Comparison of ENCODE assay signal across 8 cellular contexts in genomic region chr11:63939351-63939920, GRCh38. TPM values are rescaled to one million over a fixed set of nuclear protein-coding genes. Genes with fewer than 3 reads are reported as not detected.
DNase-seq lines count a peak whose midpoint lies in the region; ATAC-seq and TF ChIP-seq lines count a peak whose summit lies in the region.

No MANE protein-coding gene starts in this region.

- intact Hi-C loops in colonic mucosa (cut with DNase I) = no loop called here

- H3K36me3 Mint-ChIP-seq in activated T-cell treated with anti-CD3 and anti-CD28 coated beads, Interleukin-2, amount 50 U/mL, for 4 hours (ENCODE audit: insufficient read depth) = peaks cover 3% of the 10 kb centered on the region

- no peaks in the 10 kb centered on the region for H3K36me3 ChIP-seq in colonic mucosa
- H3K36me3 ChIP-seq in mucosa of stomach (ENCODE audit: control insufficient read depth, insufficient read depth, low read length) = no peaks in the 10 kb centered on the region

- no peaks in the 10 kb centered on the region for H3K27me3 Mint-ChIP-seq in activated T-cell treated with anti-CD3 and anti-CD28 coated beads, Interleukin-2, amount 50 U/mL, for 4 hours (ENCODE audit: low read depth)

- no peaks in the 10 kb centered on the region for H3K9me3 Mint-ChIP-seq in activated T-cell treated with anti-CD3 and anti-CD28 coated beads, Interleukin-2, amount 50 U/mL, for 4 hours

- peaks cover 22% of the 10 kb centered on the region for H3K4me1 Mint-ChIP-seq in activated T-cell treated with anti-CD3 and anti-CD28 coated beads, Interleukin-2, amount 50 U/mL, for 4 hours (ENCODE audit: low read depth)

- H3K4me3 ChIP-seq in colonic mucosa = peak overlapping the region; percentile 58
- H3K4me3 ChIP-seq in mucosa of stomach (ENCODE audit: low read length) = peak overlapping the region; percentile 44

- H3K4me1 ChIP-seq in colonic mucosa = peaks cover 3% of the 10 kb centered on the region
- H3K4me1 ChIP-seq in mucosa of stomach (ENCODE audit: control insufficient read depth, insufficient read depth, low read length) = peaks cover 5% of the 10 kb centered on the region

- no peak for TF ChIP-seq CTCF in colonic mucosa (IDR thresholded peaks at IDR 0.05)

- no peak overlapping the region for H3K27ac ChIP-seq in colonic mucosa

- DNase-seq in activated T-cell treated with anti-CD3 and anti-CD28 coated beads, Interleukin-2, amount 50 U/mL, for 4 hours = no peak
- DNase-seq in activated T-cell treated with anti-CD3 and anti-CD28 coated beads, Interleukin-2, amount 50 U/mL, for 48 hours = no peak
- DNase-seq in NCI-H748 (lab: John Stamatoyannopoulos, UW; ENCODE audit: unreplicated experiment) (peak; percentile 62), colonic mucosa (peak; percentile 46), globus pallidus (ENCODE audit: low spot score) (no peak)

- H3K9ac ChIP-seq in colonic mucosa (ENCODE audit: low read depth in 2 of 2, low read length in 2 of 2) = peak overlapping the region; percentile 76 to 87
- peak overlapping the region; percentile 80 for H3K9ac ChIP-seq in mucosa of stomach (ENCODE audit: low read length)

- no peaks in the 10 kb centered on the region for H3K9me3 ChIP-seq in colonic mucosa
- no peaks in the 10 kb centered on the region for H3K9me3 ChIP-seq in mucosa of stomach (ENCODE audit: control insufficient read depth, low read length)

- H3K4me3 Mint-ChIP-seq in activated T-cell treated with anti-CD3 and anti-CD28 coated beads, Interleukin-2, amount 50 U/mL, for 4 hours = peak overlapping the region; percentile 92

- no peak for ATAC-seq in activated T-cell treated with anti-CD3 and anti-CD28 coated beads, Interleukin-2, amount 50 U/mL, for 4 hours
- ATAC-seq in GM18873 (IDR thresholded peaks at IDR 0.05; ENCODE audit: low FRiP score, unreplicated experiment) = no peak
- ATAC-seq in GM21390 (IDR thresholded peaks at IDR 0.05; ENCODE audit: unreplicated experiment) = no peak

- H3K27me3 ChIP-seq in colonic mucosa (no peaks in the 10 kb centered on the region), mucosa of stomach (ENCODE audit: control insufficient read depth, insufficient read depth, low read length) (no peaks in the 10 kb centered on the region)

RNA-seq across cellular contexts. Expression of gene NAA40, which starts 0.6 kb away (rescaled TPM):
- 10 to 100 TPM; 12.1 to 16.9 (median 14.1) TPM for total RNA-seq in activated T-cell treated with anti-CD3 and anti-CD28 coated beads, Interleukin-2, amount 50 U/mL, for 4 hours
- 10 to 100 TPM; 20.5 to 32.9 TPM for total RNA-seq in colonic mucosa

RNA-seq across cellular contexts. Expression of gene RCOR2, which starts 22.5 kb away (rescaled TPM):
- total RNA-seq in activated T-cell treated with anti-CD3 and anti-CD28 coated beads, Interleukin-2, amount 50 U/mL, for 4 hours = under 1 TPM in 2 of 3 donors, not detected in 1; 0.13 to 0.27 TPM
- total RNA-seq in colonic mucosa = 1 to 10 TPM; 4.8 to 5.2 TPM

RNA-seq across cellular contexts. Expression of gene COX8A, which starts 35.0 kb away (rescaled TPM):
- total RNA-seq in activated T-cell treated with anti-CD3 and anti-CD28 coated beads, Interleukin-2, amount 50 U/mL, for 4 hours = 100 to 1,000 TPM; 315 to 320 (median 319) TPM
- total RNA-seq in colonic mucosa = 100 to 1,000 TPM; 647 to 875 TPM

RNA-seq across cellular contexts. Expression of gene OTUB1, which starts 46.8 kb away (rescaled TPM):
- total RNA-seq in activated T-cell treated with anti-CD3 and anti-CD28 coated beads, Interleukin-2, amount 50 U/mL, for 4 hours = 100 to 1,000 TPM in 2 of 3 donors, 10 to 100 TPM in 1; 98.0 to 103 (median 101) TPM
- total RNA-seq in colonic mucosa = 10 to 100 TPM; 78.7 to 82.5 TPM

Comparison
In these comparisons a context has a peak if more than half of its experiments do, and no peak if none do; other contexts are left out.
1. DNase-seq: peak in NCI-H748 (single experiment) and colonic mucosa (single experiment); none in activated T-cell treated with anti-CD3 and anti-CD28 coated beads, Interleukin-2, amount 50 U/mL, for 4 hours (single experiment), activated T-cell treated with anti-CD3 and anti-CD28 coated beads, Interleukin-2, amount 50 U/mL, for 48 hours (0 of 2) and globus pallidus (single experiment).
2. RNA of gene RCOR2, which starts 22.5 kb away (total RNA-seq): 4.8 to 5.2 TPM in colonic mucosa; 0.13 to 0.27 TPM in activated T-cell treated with anti-CD3 and anti-CD28 coated beads, Interleukin-2, amount 50 U/mL, for 4 hours; every median in the first group is over 4 times any median in the second.